12 cellular contexts compared by ENCODE assay signal in the genomic region with DNA sequence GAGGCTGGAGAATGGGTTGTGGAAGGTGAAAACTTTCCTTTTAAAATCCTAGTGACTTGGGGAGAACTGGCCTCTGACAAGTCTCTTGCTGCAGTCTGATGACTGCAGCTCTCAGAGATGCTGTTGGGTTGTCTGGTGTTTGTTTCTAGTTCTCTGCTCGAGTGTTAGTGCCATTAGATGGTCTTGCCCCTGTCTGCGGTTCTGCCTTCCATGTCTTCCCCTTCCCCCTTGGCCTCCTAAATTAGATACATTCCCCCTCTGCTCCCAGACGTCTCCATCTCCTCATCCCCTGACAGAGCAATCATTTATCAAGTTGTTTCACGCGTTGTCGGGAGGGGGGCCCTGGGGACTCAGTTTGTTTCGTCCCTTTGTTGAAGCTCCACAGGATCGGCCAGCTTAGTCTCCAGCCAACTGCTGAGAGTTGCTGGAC.
A peak's percentile ranks its signal among the peaks of the same experiment; 100 is the strongest.
DNase-seq lines count a peak whose midpoint lies in the region; ATAC-seq and TF ChIP-seq lines count a peak whose summit lies in the region.
"Had no signal": no experiment of that assay in that cellular context is flagged by ENCODE, and none has a peak within 500 bp of the region (broad histone marks: within the 10 kb centered on the region; RNA-seq: fewer than 3 reads in every experiment).

No MANE protein-coding gene starts in this region.

- H3K36me3 ChIP-seq in HUES64 (ENCODE audit: insufficient read depth, low read length) (0 out of 2 replicates have a peak, but pooled peaks cover 3% of the 10 kb centered on the region), gastrocnemius medialis (no peaks in the 10 kb centered on the region), esophagus muscularis mucosa (no peaks in the 10 kb centered on the region)
- H3K36me3 ChIP-seq: HAP-1 had no signal

- 6% methylated on average over 8 of the region's 8 CpGs for WGBS in HUES64
- 19% methylated on average over 8 of the region's 8 CpGs for WGBS in esophagus muscularis mucosa

- ATAC-seq in gastrocnemius medialis = no peak
- no peak for ATAC-seq in HG03354 (IDR thresholded peaks at IDR 0.05; ENCODE audit: poor library complexity, severe bottlenecking, unreplicated experiment)
- ATAC-seq in activated CD4-positive, CD25-positive, alpha-beta regulatory T cell treated with anti-CD3 and anti-CD28 coated beads, Interleukin-2, amount 50 U/mL, for 24 hours = no peak
- ATAC-seq in HG03039 (IDR thresholded peaks at IDR 0.05; ENCODE audit: unreplicated experiment) = no peak
- ATAC-seq: activated naive CD4-positive, alpha-beta T cell treated with anti-CD3 and anti-CD28 coated beads, Interleukin-2, amount 50 U/mL, for 72 hours had no signal

- in situ Hi-C loops in gastrocnemius medialis (cut with MboI; ENCODE audit: low sequenced_read_pairs in 4 of 4) = no loop called here

- H3K27me3 Mint-ChIP-seq in chondrocyte (ENCODE audit: low read depth) = no peaks in the 10 kb centered on the region

- peaks cover 23% of the 10 kb centered on the region for H3K4me1 Mint-ChIP-seq in chondrocyte (ENCODE audit: low read depth)

- H3K4me3 ChIP-seq in HUES64 (ENCODE audit: low read length) = peak overlapping the region; percentile 24
- H3K4me3 ChIP-seq in gastrocnemius medialis = peak overlapping the region; percentile 9 to 29 (median 26)
- no peak overlapping the region for H3K4me3 ChIP-seq in esophagus muscularis mucosa
- H3K4me3 ChIP-seq: HAP-1, K562 had no signal

- H3K9me3 ChIP-seq in HUES64 (ENCODE audit: insufficient read depth, low read depth, low read length) (no peaks in the 10 kb centered on the region), gastrocnemius medialis (no peaks in the 10 kb centered on the region), esophagus muscularis mucosa (no peaks in the 10 kb centered on the region)
- H3K9me3 ChIP-seq: HAP-1 had no signal

- no peaks in the 10 kb centered on the region for H3K36me3 Mint-ChIP-seq in chondrocyte (ENCODE audit: low read depth)
- H3K36me3 Mint-ChIP-seq: activated naive CD4-positive, alpha-beta T cell treated with anti-CD3 and anti-CD28 coated beads, Interleukin-2, amount 50 U/mL, for 72 hours had no signal

- H3K4me1 ChIP-seq in HUES64 (ENCODE audit: insufficient read depth, low read length) (peaks cover 85% of the 10 kb centered on the region), gastrocnemius medialis (peaks cover 66 to 91% of the 10 kb centered on the region in 2 donors), esophagus muscularis mucosa (peaks cover 5 to 15% (median 13%) of the 10 kb centered on the region in 4 donors)

- no peak for DNase-seq in chondrocyte (ENCODE audit: low spot score)
- DNase-seq in islet precursor cell = peak; percentile 94
- DNase-seq in gastrocnemius medialis = no peak
- DNase-seq in esophagus muscularis mucosa (ENCODE audit: extremely low spot score) = no peak
- DNase-seq: NCI-H2029 treated with DMSO at 0.1 percent for 48 hours had no signal

- TF ChIP-seq CTCF in chondrocyte (IDR thresholded peaks at IDR 0.05) (no peak), gastrocnemius medialis (IDR thresholded peaks at IDR 0.05 in 4 of 5, conservative IDR thresholded peaks at IDR 0.05 in 1 of 5) (no peak), esophagus muscularis mucosa (IDR thresholded peaks at IDR 0.05) (no peak)

- intact Hi-C loops in gastrocnemius medialis (cut with DNase I; ENCODE audit: low total_unique reads) = loop anchor here (2.0 kb wide), 1 partner anchor 62 kb away; no protein-coding TSS in a partner anchor
- intact Hi-C loops in esophagus muscularis mucosa (cut with DNase I) = loop anchor here (5.0 kb wide), 1 partner anchor 65 kb away; no protein-coding TSS in a partner anchor

- TF ChIP-seq POLR2A in gastrocnemius medialis (IDR thresholded peaks at IDR 0.05) (no peak), esophagus muscularis mucosa (IDR thresholded peaks at IDR 0.05; ENCODE audit: low read depth) (no peak)

- H3K27me3 ChIP-seq in HUES64 (ENCODE audit: insufficient read depth, low read length) = no peaks in the 10 kb centered on the region
- no peaks in the 10 kb centered on the region for H3K27me3 ChIP-seq in gastrocnemius medialis
- no peaks in the 10 kb centered on the region for H3K27me3 ChIP-seq in esophagus muscularis mucosa

- peak overlapping the region; percentile 37; the same call in 1 of the 2 replicates for H3K9ac ChIP-seq in HUES64 (ENCODE audit: low read depth, low read length)

- TF ChIP-seq EP300 in esophagus muscularis mucosa (IDR thresholded peaks at IDR 0.05) = no peak

- H3K4me3 Mint-ChIP-seq in chondrocyte (ENCODE audit: unreplicated experiment) = no peak overlapping the region

- H3K27ac Mint-ChIP-seq in chondrocyte (ENCODE audit: unreplicated experiment) = peak overlapping the region; percentile 73

- H3K27ac ChIP-seq in HUES64 (ENCODE audit: low read depth, low read length) = peak overlapping the region; percentile 72
- H3K27ac ChIP-seq in gastrocnemius medialis = peak overlapping the region; percentile 86 to 93 (median 90)
- H3K27ac ChIP-seq in esophagus muscularis mucosa (replicated peaks in 1 of 4) = peak overlapping the region in 2 of 4 donors; percentile 16 to 49

- H3K9me3 Mint-ChIP-seq in chondrocyte (ENCODE audit: low read depth) = no peaks in the 10 kb centered on the region
- H3K9me3 Mint-ChIP-seq: activated naive CD4-positive, alpha-beta T cell treated with anti-CD3 and anti-CD28 coated beads, Interleukin-2, amount 50 U/mL, for 72 hours had no signal

Comparison
In these comparisons a context has a peak if more than half of its experiments do, and no peak if none do; other contexts are left out.
1. H3K4me3 ChIP-seq: peak in HUES64 (single experiment) and gastrocnemius medialis (4 of 4); none in esophagus muscularis mucosa (0 of 4).